ENCODE assay signal across 1 cellular context in the genomic region with DNA sequence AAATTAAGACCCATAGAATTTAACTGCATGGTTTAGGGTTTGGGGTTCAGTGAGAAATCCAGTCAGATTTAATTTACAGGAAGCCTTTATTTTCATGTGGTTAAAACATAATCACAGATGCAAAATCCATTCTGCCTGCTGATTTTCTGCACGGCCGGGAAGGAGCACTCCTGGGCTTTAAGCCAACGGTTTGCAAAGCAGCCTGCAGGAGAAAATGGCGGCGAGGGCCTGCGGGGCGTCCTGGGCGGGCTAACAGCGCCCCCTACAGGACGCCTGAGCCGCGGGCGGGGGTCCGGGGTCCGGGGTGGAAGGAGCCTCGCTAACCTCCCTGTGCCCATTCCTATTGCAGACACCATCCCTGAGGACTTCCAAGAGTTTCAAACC.
A peak's percentile ranks its signal among the peaks of the same experiment; 100 is the strongest.
TF ChIP-seq lines count a peak whose summit lies in the region.

No MANE protein-coding gene starts in this region.

TF ChIP-seq in HEK293, 187 proteins besides CTCF, POLR2A, EP300 and RAD21 (continued from another document):
- TF ChIP-seq, protein P1, sequence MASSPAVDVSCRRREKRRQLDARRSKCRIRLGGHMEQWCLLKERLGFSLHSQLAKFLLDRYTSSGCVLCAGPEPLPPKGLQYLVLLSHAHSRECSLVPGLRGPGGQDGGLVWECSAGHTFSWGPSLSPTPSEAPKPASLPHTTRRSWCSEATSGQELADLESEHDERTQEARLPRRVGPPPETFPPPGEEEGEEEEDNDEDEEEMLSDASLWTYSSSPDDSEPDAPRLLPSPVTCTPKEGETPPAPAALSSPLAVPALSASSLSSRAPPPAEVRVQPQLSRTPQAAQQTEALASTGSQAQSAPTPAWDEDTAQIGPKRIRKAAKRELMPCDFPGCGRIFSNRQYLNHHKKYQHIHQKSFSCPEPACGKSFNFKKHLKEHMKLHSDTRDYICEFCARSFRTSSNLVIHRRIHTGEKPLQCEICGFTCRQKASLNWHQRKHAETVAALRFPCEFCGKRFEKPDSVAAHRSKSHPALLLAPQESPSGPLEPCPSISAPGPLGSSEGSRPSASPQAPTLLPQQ (tag by site-specific recombination; IDR thresholded peaks at IDR 0.05) = no peak
- TF ChIP-seq, protein P2, sequence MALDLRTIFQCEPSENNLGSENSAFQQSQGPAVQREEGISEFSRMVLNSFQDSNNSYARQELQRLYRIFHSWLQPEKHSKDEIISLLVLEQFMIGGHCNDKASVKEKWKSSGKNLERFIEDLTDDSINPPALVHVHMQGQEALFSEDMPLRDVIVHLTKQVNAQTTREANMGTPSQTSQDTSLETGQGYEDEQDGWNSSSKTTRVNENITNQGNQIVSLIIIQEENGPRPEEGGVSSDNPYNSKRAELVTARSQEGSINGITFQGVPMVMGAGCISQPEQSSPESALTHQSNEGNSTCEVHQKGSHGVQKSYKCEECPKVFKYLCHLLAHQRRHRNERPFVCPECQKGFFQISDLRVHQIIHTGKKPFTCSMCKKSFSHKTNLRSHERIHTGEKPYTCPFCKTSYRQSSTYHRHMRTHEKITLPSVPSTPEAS (tag by site-specific recombination; IDR thresholded peaks at IDR 0.05) = no peak
- TF ChIP-seq ZNF76 (tag by site-specific recombination; IDR thresholded peaks at IDR 0.05; ENCODE audit: borderline replicate concordance, low read depth) (no peak), ZNF776 (tag by site-specific recombination; IDR thresholded peaks at IDR 0.05; ENCODE audit: borderline replicate concordance) (no peak), ZNF391 (tag by site-specific recombination; IDR thresholded peaks at IDR 0.05; ENCODE audit: borderline replicate concordance, low read depth) (no peak), ZBTB1 (tag by site-specific recombination; IDR thresholded peaks at IDR 0.05) (no peak), TRIM28 (IDR thresholded peaks at IDR 0.05; ENCODE audit: borderline replicate concordance, low read length) (no peak), SCRT1 (tag by site-specific recombination; IDR thresholded peaks at IDR 0.05; ENCODE audit: borderline replicate concordance) (no peak), KLF1 (tag by site-specific recombination; IDR thresholded peaks at IDR 0.05) (no peak), ZNF248 (tag by site-specific recombination; IDR thresholded peaks at IDR 0.05) (no peak), ZNF426 (tag by site-specific recombination; IDR thresholded peaks at IDR 0.05) (no peak), OSR2 (tag by site-specific recombination; IDR thresholded peaks at IDR 0.05) (no peak), ZNF501 (tag by site-specific recombination; IDR thresholded peaks at IDR 0.05) (no peak), ZNF843 (tag by site-specific recombination; IDR thresholded peaks at IDR 0.05) (no peak), ZNF341 (tag by site-specific recombination; IDR thresholded peaks at IDR 0.05; ENCODE audit: low read depth) (no peak), ZNF510 (tag by site-specific recombination; IDR thresholded peaks at IDR 0.05; ENCODE audit: insufficient replicate concordance) (no peak), GLI2 (tag by site-specific recombination; IDR thresholded peaks at IDR 0.05; ENCODE audit: borderline replicate concordance, low read depth) (no peak), SP2 (tag by site-specific recombination; IDR thresholded peaks at IDR 0.05) (no peak)
- TF ChIP-seq, protein P3, sequence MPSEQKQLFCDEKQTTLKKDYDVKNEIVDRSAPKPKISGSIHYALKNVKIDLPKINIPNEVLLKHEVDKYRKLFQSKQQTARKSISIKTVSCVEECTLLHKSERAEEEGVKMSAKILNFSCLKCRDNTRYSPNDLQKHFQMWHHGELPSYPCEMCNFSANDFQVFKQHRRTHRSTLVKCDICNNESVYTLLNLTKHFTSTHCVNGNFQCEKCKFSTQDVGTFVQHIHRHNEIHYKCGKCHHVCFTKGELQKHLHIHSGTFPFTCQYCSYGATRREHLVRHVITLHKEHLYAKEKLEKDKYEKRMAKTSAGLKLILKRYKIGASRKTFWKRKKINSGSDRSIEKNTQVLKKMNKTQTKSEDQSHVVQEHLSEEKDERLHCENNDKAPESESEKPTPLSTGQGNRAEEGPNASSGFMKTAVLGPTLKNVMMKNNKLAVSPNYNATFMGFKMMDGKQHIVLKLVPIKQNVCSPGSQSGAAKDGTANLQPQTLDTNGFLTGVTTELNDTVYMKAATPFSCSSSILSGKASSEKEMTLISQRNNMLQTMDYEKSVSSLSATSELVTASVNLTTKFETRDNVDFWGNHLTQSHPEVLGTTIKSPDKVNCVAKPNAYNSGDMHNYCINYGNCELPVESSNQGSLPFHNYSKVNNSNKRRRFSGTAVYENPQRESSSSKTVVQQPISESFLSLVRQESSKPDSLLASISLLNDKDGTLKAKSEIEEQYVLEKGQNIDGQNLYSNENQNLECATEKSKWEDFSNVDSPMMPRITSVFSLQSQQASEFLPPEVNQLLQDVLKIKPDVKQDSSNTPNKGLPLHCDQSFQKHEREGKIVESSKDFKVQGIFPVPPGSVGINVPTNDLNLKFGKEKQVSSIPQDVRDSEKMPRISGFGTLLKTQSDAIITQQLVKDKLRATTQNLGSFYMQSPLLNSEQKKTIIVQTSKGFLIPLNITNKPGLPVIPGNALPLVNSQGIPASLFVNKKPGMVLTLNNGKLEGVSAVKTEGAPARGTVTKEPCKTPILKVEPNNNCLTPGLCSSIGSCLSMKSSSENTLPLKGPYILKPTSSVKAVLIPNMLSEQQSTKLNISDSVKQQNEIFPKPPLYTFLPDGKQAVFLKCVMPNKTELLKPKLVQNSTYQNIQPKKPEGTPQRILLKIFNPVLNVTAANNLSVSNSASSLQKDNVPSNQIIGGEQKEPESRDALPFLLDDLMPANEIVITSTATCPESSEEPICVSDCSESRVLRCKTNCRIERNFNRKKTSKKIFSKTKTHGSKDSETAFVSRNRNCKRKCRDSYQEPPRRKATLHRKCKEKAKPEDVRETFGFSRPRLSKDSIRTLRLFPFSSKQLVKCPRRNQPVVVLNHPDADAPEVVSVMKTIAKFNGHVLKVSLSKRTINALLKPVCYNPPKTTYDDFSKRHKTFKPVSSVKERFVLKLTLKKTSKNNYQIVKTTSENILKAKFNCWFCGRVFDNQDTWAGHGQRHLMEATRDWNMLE (tag by site-specific recombination; conservative IDR thresholded peaks at IDR 0.05; ENCODE audit: low read depth) = 0 out of 2 replicates have a peak, but pooled peaks have one; percentile 13
- TF ChIP-seq, protein P4, sequence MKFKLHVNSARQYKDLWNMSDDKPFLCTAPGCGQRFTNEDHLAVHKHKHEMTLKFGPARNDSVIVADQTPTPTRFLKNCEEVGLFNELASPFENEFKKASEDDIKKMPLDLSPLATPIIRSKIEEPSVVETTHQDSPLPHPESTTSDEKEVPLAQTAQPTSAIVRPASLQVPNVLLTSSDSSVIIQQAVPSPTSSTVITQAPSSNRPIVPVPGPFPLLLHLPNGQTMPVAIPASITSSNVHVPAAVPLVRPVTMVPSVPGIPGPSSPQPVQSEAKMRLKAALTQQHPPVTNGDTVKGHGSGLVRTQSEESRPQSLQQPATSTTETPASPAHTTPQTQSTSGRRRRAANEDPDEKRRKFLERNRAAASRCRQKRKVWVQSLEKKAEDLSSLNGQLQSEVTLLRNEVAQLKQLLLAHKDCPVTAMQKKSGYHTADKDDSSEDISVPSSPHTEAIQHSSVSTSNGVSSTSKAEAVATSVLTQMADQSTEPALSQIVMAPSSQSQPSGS (tag by site-specific recombination; IDR thresholded peaks at IDR 0.05; ENCODE audit: low read depth) = no peak
- TF ChIP-seq, protein P5, sequence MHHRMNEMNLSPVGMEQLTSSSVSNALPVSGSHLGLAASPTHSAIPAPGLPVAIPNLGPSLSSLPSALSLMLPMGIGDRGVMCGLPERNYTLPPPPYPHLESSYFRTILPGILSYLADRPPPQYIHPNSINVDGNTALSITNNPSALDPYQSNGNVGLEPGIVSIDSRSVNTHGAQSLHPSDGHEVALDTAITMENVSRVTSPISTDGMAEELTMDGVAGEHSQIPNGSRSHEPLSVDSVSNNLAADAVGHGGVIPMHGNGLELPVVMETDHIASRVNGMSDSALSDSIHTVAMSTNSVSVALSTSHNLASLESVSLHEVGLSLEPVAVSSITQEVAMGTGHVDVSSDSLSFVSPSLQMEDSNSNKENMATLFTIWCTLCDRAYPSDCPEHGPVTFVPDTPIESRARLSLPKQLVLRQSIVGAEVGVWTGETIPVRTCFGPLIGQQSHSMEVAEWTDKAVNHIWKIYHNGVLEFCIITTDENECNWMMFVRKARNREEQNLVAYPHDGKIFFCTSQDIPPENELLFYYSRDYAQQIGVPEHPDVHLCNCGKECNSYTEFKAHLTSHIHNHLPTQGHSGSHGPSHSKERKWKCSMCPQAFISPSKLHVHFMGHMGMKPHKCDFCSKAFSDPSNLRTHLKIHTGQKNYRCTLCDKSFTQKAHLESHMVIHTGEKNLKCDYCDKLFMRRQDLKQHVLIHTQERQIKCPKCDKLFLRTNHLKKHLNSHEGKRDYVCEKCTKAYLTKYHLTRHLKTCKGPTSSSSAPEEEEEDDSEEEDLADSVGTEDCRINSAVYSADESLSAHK (tag by site-specific recombination; IDR thresholded peaks at IDR 0.05) = no peak
